Comparison of ENCODE assay signal across 26 cellular contexts in genomic region chr1:154843913-154844681, GRCh38. TPM values are rescaled to one million over a fixed set of nuclear protein-coding genes. Genes with fewer than 3 reads are reported as not detected.
A peak's percentile ranks its signal among the peaks of the same experiment; 100 is the strongest.
DNase-seq lines count a peak whose midpoint lies in the region; ATAC-seq, FAIRE-seq and TF ChIP-seq lines count a peak whose summit lies in the region.
"Had no signal": no experiment of that assay in that cellular context is flagged by ENCODE, and none has a peak within 500 bp of the region (broad histone marks: within the 10 kb centered on the region; RNA-seq: fewer than 3 reads in every experiment).

No MANE protein-coding gene starts in this region.

- DNase-seq in GM12865 (ENCODE audit: low read depth) (peak; percentile 53), GM23338 (ENCODE audit: low spot score) (no peak), K562 (ENCODE audit: extremely low read depth in 1 of 4, low spot score in 3 of 4) (no peak), nephron progenitor cell (no peak), NCI-H345 (lab: John Stamatoyannopoulos, UW) (no peak), NCI-H82 treated with DMSO at 0.1 percent for 48 hours (lab: John Stamatoyannopoulos, UW; ENCODE audit: unreplicated experiment) (no peak), superior temporal gyrus (ENCODE audit: extremely low spot score) (no peak)
- no peak for DNase-seq in CD4-positive, alpha-beta T cell
- DNase-seq: activated CD4-positive, alpha-beta T cell treated with anti-CD3 and anti-CD28 coated beads for 4 hours; aorta; CD4-positive, CD25-positive, alpha-beta regulatory T cell; DMS153; dorsolateral prefrontal cortex; GM23248; NCI-H1436; NCI-H2171; NCI-H748 treated with DMSO at 0.1 percent for 48 hours; PC-3; T-cell had no signal

- H2AFZ ChIP-seq in GM23338 (no peak overlapping the region), K562 (ENCODE audit: low read depth, low read length) (no peak overlapping the region)
- H2AFZ ChIP-seq: GM23248 had no signal

- no TSS peak for BruUV-seq in K562 (replicated peaks; lab: Mats Ljungman, UMichigan)

- H3K27ac Mint-ChIP-seq in GM23338 (no peak overlapping the region), nephron progenitor cell (peak overlapping the region; percentile 74)
- H3K27ac Mint-ChIP-seq in CD4-positive, alpha-beta T cell, result no peak overlapping the region
- H3K27ac Mint-ChIP-seq: activated naive CD4-positive, alpha-beta T cell treated with anti-CD3 and anti-CD28 coated beads, Interleukin-2, amount 50 U/mL, for 24 hours; natural killer cell treated with Interleukin-12 subunit alpha and Interleukin-12 subunit beta and Interleukin-15 and Interleukin-18, amount 100 ng/mL, for 72 hours; T-cell had no signal

- CTCF ChIA-PET in K562 (lab: Yijun Ruan, JAX; ENCODE audit: low intra/inter-chr PET ratio), result no interaction called here
- CTCF ChIA-PET in CD4-positive, alpha-beta T cell (lab: Charles Lee), result no interaction called here

- H3K27me3 Mint-ChIP-seq in GM23338 (ENCODE audit: insufficient read depth, low read depth, poor library complexity) (peaks cover 25% of the 10 kb centered on the region), nephron progenitor cell (ENCODE audit: low read depth, poor library complexity) (peaks cover 7% of the 10 kb centered on the region)
- no peaks in the 10 kb centered on the region for H3K27me3 Mint-ChIP-seq in CD4-positive, alpha-beta T cell
- H3K27me3 Mint-ChIP-seq: activated naive CD4-positive, alpha-beta T cell treated with anti-CD3 and anti-CD28 coated beads, Interleukin-2, amount 50 U/mL, for 24 hours; T-cell had no signal

- no peaks in the 10 kb centered on the region for H3K9me1 ChIP-seq in K562 (ENCODE audit: control insufficient read depth, insufficient read depth, low read length)

- H4K20me1 ChIP-seq in GM23338 (replicated peaks; ENCODE audit: insufficient read depth), result no peaks in the 10 kb centered on the region
- H4K20me1 ChIP-seq in K562 (replicated peaks; ENCODE audit: control insufficient read depth, insufficient read depth, low read length), result peaks cover 11% of the 10 kb centered on the region; the same call in 1 of the 2 replicates

- ATAC-seq in GM23338 (no peak), K562 (no peak)
- no peak for ATAC-seq in CD4-positive, alpha-beta T cell (ENCODE audit: poor library complexity)
- ATAC-seq: natural killer cell treated with Interleukin-12 subunit alpha and Interleukin-12 subunit beta and Interleukin-15 and Interleukin-18, amount 100 ng/mL, for 72 hours; PC-3; T-cell had no signal

- H3K4me2 ChIP-seq in GM23338 (no peak overlapping the region), K562 (ENCODE audit: insufficient read depth, low read length) (no peak overlapping the region)

- no peaks in the 10 kb centered on the region for H3K36me3 Mint-ChIP-seq in GM23338 (ENCODE audit: low read depth)
- no peaks in the 10 kb centered on the region for H3K36me3 Mint-ChIP-seq in nephron progenitor cell (ENCODE audit: low read depth)
- H3K36me3 Mint-ChIP-seq in CD4-positive, alpha-beta T cell (ENCODE audit: low read depth), result no peaks in the 10 kb centered on the region
- H3K36me3 Mint-ChIP-seq: activated naive CD4-positive, alpha-beta T cell treated with anti-CD3 and anti-CD28 coated beads, Interleukin-2, amount 50 U/mL, for 24 hours; CD4-positive, CD25-positive, alpha-beta regulatory T cell; IgD-negative memory B cell; natural killer cell treated with Interleukin-12 subunit alpha and Interleukin-12 subunit beta and Interleukin-15 and Interleukin-18, amount 100 ng/mL, for 72 hours; T-cell had no signal

- in situ Hi-C loops in K562 (cut with MboI), result no loop called here

- H3K36me3 ChIP-seq in GM23338 (ENCODE audit: insufficient read depth), result no peaks in the 10 kb centered on the region
- H3K36me3 ChIP-seq in K562 (ENCODE audit: control insufficient read depth, insufficient read depth, low read length), result no peaks in the 10 kb centered on the region
- H3K36me3 ChIP-seq: heart left ventricle had no signal

- TF ChIP-seq POLR2A in K562 (conservative IDR thresholded peaks at IDR 0.05), result no peak

- no peaks in the 10 kb centered on the region for H3F3A ChIP-seq in GM23338 (replicated peaks; ENCODE audit: low read depth)

- intact Hi-C loops in K562 (cut with micrococcal nuclease), result no loop called here
- intact Hi-C loops in CD4-positive, alpha-beta T cell (cut with DNase I, micrococcal nuclease), result no loop called here

- FAIRE-seq in K562 (lab: Jason Lieb, UNC), result no peak
- FAIRE-seq: G401.6, urothelium cell line had no signal

- 0 out of 2 replicates have a peak overlapping the region, but pooled peaks have one; percentile 14 for H3K27ac ChIP-seq in GM23338 (ENCODE audit: low read depth)
- no peak overlapping the region for H3K27ac ChIP-seq in K562 (ENCODE audit: extremely low read depth, low read depth, low read length)
- H3K27ac ChIP-seq in CD4-positive, alpha-beta T cell (ENCODE audit: low read depth, low read length), result no peak overlapping the region
- H3K27ac ChIP-seq: GM23248 had no signal

- H3K4me3 Mint-ChIP-seq in GM23338 (no peak overlapping the region), nephron progenitor cell (peak overlapping the region; percentile 3)
- H3K4me3 Mint-ChIP-seq in CD4-positive, alpha-beta T cell, result no peak overlapping the region
- H3K4me3 Mint-ChIP-seq: activated naive CD4-positive, alpha-beta T cell treated with anti-CD3 and anti-CD28 coated beads, Interleukin-2, amount 50 U/mL, for 24 hours; CD4-positive, CD25-positive, alpha-beta regulatory T cell; central memory CD8-positive, alpha-beta T cell; natural killer cell treated with Interleukin-12 subunit alpha and Interleukin-12 subunit beta and Interleukin-15 and Interleukin-18, amount 100 ng/mL, for 72 hours; T-cell had no signal

- WGBS in K562 (ENCODE audit: insufficient coverage, low coverage, missing lambda C conversion rate), result 14% methylated on average over 18 of the region's 18 CpGs

- H3K4me1 Mint-ChIP-seq in GM23338, result peaks cover 35% of the 10 kb centered on the region
- peaks cover 97% of the 10 kb centered on the region for H3K4me1 Mint-ChIP-seq in nephron progenitor cell
- no peaks in the 10 kb centered on the region for H3K4me1 Mint-ChIP-seq in CD4-positive, alpha-beta T cell (ENCODE audit: low read depth)
- H3K4me1 Mint-ChIP-seq: activated naive CD4-positive, alpha-beta T cell treated with anti-CD3 and anti-CD28 coated beads, Interleukin-2, amount 50 U/mL, for 24 hours; CD4-positive, CD25-positive, alpha-beta regulatory T cell; central memory CD8-positive, alpha-beta T cell; T-cell had no signal

- TF ChIP-seq CTCF in GM12865 (IDR thresholded peaks at IDR 0.05; ENCODE audit: insufficient read depth, low read depth, low read length, missing control alignments) (no peak), GM23338 (conservative IDR thresholded peaks at IDR 0.05; ENCODE audit: low read depth in 2 of 2) (no peak), K562 (IDR thresholded peaks at IDR 0.05 in 2 of 3, conservative IDR thresholded peaks at IDR 0.05 in 1 of 3; ENCODE audit: insufficient read depth in 2 of 3, low read depth in 1 of 3, low read length in 3 of 3) (no peak), nephron progenitor cell (IDR thresholded peaks at IDR 0.05) (no peak)
- TF ChIP-seq CTCF in CD4-positive, alpha-beta T cell (IDR thresholded peaks at IDR 0.05), result no peak

- no peak overlapping the region for H3K9ac ChIP-seq in K562 (ENCODE audit: insufficient read depth in 1 of 2, low read depth in 2 of 2, low read length in 2 of 2)
- H3K9ac ChIP-seq: GM23248 had no signal

- no peaks in the 10 kb centered on the region for H3K9me3 ChIP-seq in K562 (replicated peaks; ENCODE audit: control insufficient read depth, insufficient read depth, low read depth, low read length)
- no peaks in the 10 kb centered on the region for H3K9me3 ChIP-seq in CD4-positive, alpha-beta T cell (ENCODE audit: control insufficient read depth, low read length)
- H3K9me3 ChIP-seq: heart left ventricle had no signal

- no peaks in the 10 kb centered on the region for H3K9me2 ChIP-seq in GM23338 (ENCODE audit: insufficient read depth)

- TF ChIP-seq RAD21 in K562 (CRISPR knock-in tag; conservative IDR thresholded peaks at IDR 0.05 in 1 of 2, IDR thresholded peaks at IDR 0.05 in 1 of 2), result no peak

- H3K4me3 ChIP-seq in GM12865 (ENCODE audit: low read depth, low read length) (no peak overlapping the region), GM23338 (no peak overlapping the region), K562 (no peak overlapping the region)
- H3K4me3 ChIP-seq: dorsolateral prefrontal cortex, GM23248, heart left ventricle had no signal

- H3K9me3 Mint-ChIP-seq in GM23338, result no peaks in the 10 kb centered on the region
- no peaks in the 10 kb centered on the region for H3K9me3 Mint-ChIP-seq in nephron progenitor cell
- no peaks in the 10 kb centered on the region for H3K9me3 Mint-ChIP-seq in CD4-positive, alpha-beta T cell
- H3K9me3 Mint-ChIP-seq: activated naive CD4-positive, alpha-beta T cell treated with anti-CD3 and anti-CD28 coated beads, Interleukin-2, amount 50 U/mL, for 24 hours; CD4-positive, CD25-positive, alpha-beta regulatory T cell; central memory CD8-positive, alpha-beta T cell; IgD-negative memory B cell; natural killer cell treated with Interleukin-12 subunit alpha and Interleukin-12 subunit beta and Interleukin-15 and Interleukin-18, amount 100 ng/mL, for 72 hours; T-cell had no signal

- H3K4me1 ChIP-seq in GM23338 (ENCODE audit: insufficient read depth) (peaks cover 14% of the 10 kb centered on the region), K562 (replicated peaks in 1 of 2; ENCODE audit: control insufficient read depth in 2 of 2, insufficient read depth in 2 of 2, low read length in 2 of 2) (peaks cover 0 to 17% of the 10 kb centered on the region in 2 experiments; a peak in 2 of 5 replicates)

- H3K79me2 ChIP-seq in GM23338 (replicated peaks; ENCODE audit: insufficient read depth) (no peaks in the 10 kb centered on the region), K562 (ENCODE audit: control insufficient read depth, insufficient read depth, low read length) (no peaks in the 10 kb centered on the region)

- POLR2A ChIA-PET in K562 (lab: Yijun Ruan, JAX), result interaction anchor here (0.8 kb wide), 1 partner anchor 25 kb away, joined by 3 read pairs; no protein-coding TSS in a partner anchor
- POLR2A ChIA-PET in CD4-positive, alpha-beta T cell (lab: Charles Lee), result no interaction called here

- no peak for TF ChIP-seq EP300 in K562 (IDR thresholded peaks at IDR 0.05; ENCODE audit: low read length)

- H3K27me3 ChIP-seq in GM23338 (ENCODE audit: insufficient read depth), result no peaks in the 10 kb centered on the region
- H3K27me3 ChIP-seq in K562 (ENCODE audit: control insufficient read depth in 2 of 2, insufficient read depth in 2 of 2, low read length in 2 of 2), result peaks cover 32 to 69% of the 10 kb centered on the region in 2 experiments
- no peaks in the 10 kb centered on the region for H3K27me3 ChIP-seq in CD4-positive, alpha-beta T cell (ENCODE audit: control insufficient read depth, insufficient read depth, low read length)
- H3K27me3 ChIP-seq: dorsolateral prefrontal cortex, heart left ventricle had no signal

RNA-seq across cellular contexts. Expression of gene KCNN3, which starts 26.0 kb away (rescaled TPM):
- total RNA-seq in GM23338 (2014; rRNA removed; shearing (Covaris generic)), result 1.9 and 4.0 TPM in 2 replicates
- polyA plus RNA-seq in GM23338 (2016; fragmentation: Nextera tagmentation; extraction: Ambion mirVana) (3.0 and 3.1 TPM in 2 replicates), K562 (2011; rRNA removed) (0.03 TPM in 1 of 2 replicates, not detected in the other), K562 (2014; fragmentation: Illumina TruSeq; extraction: Trizol) (not detected in 2 replicates), K562 (2014; fragmentation: Nextera tagmentation; extraction: Ambion mirVana) (not detected), K562 (2014; rRNA removed) (0.03 TPM in 1 of 2 replicates, not detected in the other)
- total RNA-seq in K562 (2011; cell fraction: chromatin; rRNA removed; ENCODE audit: low replicate concordance), result 0.12 TPM in 1 of 2 replicates, not detected in the other
- 0.17 TPM in 1 of 2 replicates, not detected in the other for total RNA-seq in K562 (2011; cell fraction: nucleolus; rRNA removed)
- total RNA-seq in K562 (2011; cell fraction: nucleoplasm; rRNA removed), result not detected in 2 replicates
- total RNA-seq in K562 (2014; rRNA removed) (0.12 TPM in 1 of 2 replicates, not detected in the other), K562 (2014; rRNA removed; fragmentation: Illumina TruSeq; extraction: Trizol) (not detected in 2 replicates), K562 (2015; rRNA removed; fragmentation: Illumina TruSeq; extraction: Trizol) (not detected in 2 replicates), K562 (2021) (0.02 and 0.04 TPM in 2 replicates)
- polyA plus RNA-seq in K562 (2011; cell fraction: cytosol; rRNA removed), result 0.01 and 0.07 TPM in 2 replicates
- polyA plus RNA-seq in K562 (2011; cell fraction: nucleus; rRNA removed), result 0.01 and 0.07 TPM in 2 replicates
- polyA plus RNA-seq in K562 (2012), result 0.03 and 0.14 TPM in 2 replicates
- 0.07 TPM in 1 of 2 replicates, not detected in the other for polyA minus RNA-seq in K562 (2011; rRNA and poly(A)+ RNA removed)
- polyA minus RNA-seq in K562 (2011; cell fraction: cytosol; rRNA and poly(A)+ RNA removed), result not detected in 2 replicates
- not detected in 2 replicates for polyA minus RNA-seq in K562 (2011; cell fraction: nucleus; rRNA and poly(A)+ RNA removed)
- not detected for total RNA-seq in CD4-positive, alpha-beta T cell
- total RNA-seq: GM23248 had no signal
- polyA plus RNA-seq: CD4-positive, CD25-positive, alpha-beta regulatory T cell; GM23248 had no signal
